In the genomic region with DNA sequence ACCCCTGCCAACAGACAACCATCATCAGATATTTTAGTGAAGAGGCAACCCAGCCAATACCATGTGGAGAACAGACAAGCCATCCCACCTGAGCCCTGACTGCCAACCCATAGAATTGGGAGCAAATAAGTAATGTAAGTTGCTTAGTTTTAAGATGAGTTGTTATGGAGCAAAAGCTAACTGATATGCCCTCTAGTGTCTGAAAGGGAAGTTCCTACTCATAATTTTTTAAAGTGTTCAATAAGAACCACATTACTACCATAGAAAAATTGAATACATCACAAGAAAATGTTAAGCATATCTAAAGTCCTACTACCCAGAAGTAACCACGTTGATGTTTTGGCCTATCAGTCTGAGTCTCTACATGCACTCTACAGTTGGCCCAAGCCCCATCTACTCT, we compare ENCODE assay signal across 15 cellular contexts. TPM values are rescaled to one million over a fixed set of nuclear protein-coding genes. Genes with fewer than 3 reads are reported as not detected.
DNase-seq lines count a peak whose midpoint lies in the region; ATAC-seq, FAIRE-seq and TF ChIP-seq lines count a peak whose summit lies in the region.
"Had no signal": no experiment of that assay in that cellular context is flagged by ENCODE, and none has a peak within 500 bp of the region (broad histone marks: within the 10 kb centered on the region; RNA-seq: fewer than 3 reads in every experiment).

No MANE protein-coding gene starts in this region.

- peak; percentile 54; the same call in 1 of the 3 replicates for ATAC-seq in SK-N-SH treated with all-trans-retinoic acid at 6 μM for 48 hours
- ATAC-seq: left lung had no signal

- no peaks in the 10 kb centered on the region for H4K20me1 ChIP-seq in keratinocyte (ENCODE audit: control insufficient read depth, extremely low read depth, insufficient read depth, low read length)

- H3K4me3 Mint-ChIP-seq in CD14-positive monocyte: no peak overlapping the region
- H3K4me3 Mint-ChIP-seq: activated CD4-positive, alpha-beta memory T cell treated with anti-CD3 and anti-CD28 coated beads, Interleukin-2, amount 10 ng/mL, durations not matched to agents 7 days and 5 days had no signal

- DNase-seq in CD14-positive monocyte (ENCODE audit: low spot score): no peak
- DNase-seq in HCEC 1CT: peak; percentile 38
- DNase-seq in keratinocyte (ENCODE audit: low read depth, low spot score): no peak
- no peak for DNase-seq in H4 (ENCODE audit: low spot score)
- no peak for DNase-seq in NCI-H774 (lab: John Stamatoyannopoulos, UW)
- DNase-seq in caudate nucleus (lab: John Stamatoyannopoulos, UW): no peak
- no peak for DNase-seq in germinal center (ENCODE audit: low spot score)
- DNase-seq: activated CD4-positive, alpha-beta memory T cell treated with anti-CD3 and anti-CD28 coated beads, Interleukin-2, amount 10 ng/mL, durations not matched to agents 7 days and 5 days; DMS79 treated with DMSO at 0.1 percent for 48 hours; erythroblast; left lung; MG63; posterior cingulate gyrus had no signal

- no peaks in the 10 kb centered on the region for H3K9me1 ChIP-seq in keratinocyte (ENCODE audit: control insufficient read depth, extremely low read depth, insufficient read depth, low read length)

- no peak for FAIRE-seq in keratinocyte (lab: Jason Lieb, UNC)

- no peak overlapping the region for H3K4me3 ChIP-seq in keratinocyte (ENCODE audit: control insufficient read depth in 2 of 3, extremely low read depth in 1 of 3, insufficient read depth in 2 of 3, low read depth in 1 of 3, low read length in 3 of 3)
- H3K4me3 ChIP-seq: left lung, MG63, vagina had no signal

- H3K36me3 Mint-ChIP-seq in CD14-positive monocyte: no peaks in the 10 kb centered on the region

- no peaks in the 10 kb centered on the region for H3K79me2 ChIP-seq in keratinocyte (ENCODE audit: control insufficient read depth, insufficient read depth, low read length)

- H3K9me3 Mint-ChIP-seq in CD14-positive monocyte: peaks cover 0 to 8% (median 3%) of the 10 kb centered on the region in 7 donors
- H3K9me3 Mint-ChIP-seq: activated CD4-positive, alpha-beta memory T cell treated with anti-CD3 and anti-CD28 coated beads, Interleukin-2, amount 10 ng/mL, durations not matched to agents 7 days and 5 days had no signal

- no peaks in the 10 kb centered on the region for H3K4me1 ChIP-seq in keratinocyte (ENCODE audit: control insufficient read depth, extremely low read depth, insufficient read depth, low read length)
- H3K4me1 ChIP-seq: left lung, vagina had no signal

- no peaks in the 10 kb centered on the region for H3K4me1 Mint-ChIP-seq in CD14-positive monocyte
- H3K4me1 Mint-ChIP-seq: activated CD4-positive, alpha-beta memory T cell treated with anti-CD3 and anti-CD28 coated beads, Interleukin-2, amount 10 ng/mL, durations not matched to agents 7 days and 5 days had no signal

- TF ChIP-seq CTCF in CD14-positive monocyte (IDR thresholded peaks at IDR 0.05): peak; percentile 36
- peak in 2 of 3 experiments; percentile 18 to 30 for TF ChIP-seq CTCF in keratinocyte (optimal IDR thresholded peaks at IDR 0.05 in 1 of 3, IDR thresholded peaks at IDR 0.05 in 1 of 3, conservative IDR thresholded peaks at IDR 0.05 in 1 of 3; ENCODE audit: extremely low read depth in 1 of 3, insufficient read depth in 2 of 3, low read length in 3 of 3)

- no peak overlapping the region for H3K27ac ChIP-seq in keratinocyte (ENCODE audit: control insufficient read depth, insufficient read depth, low read length)
- H3K27ac ChIP-seq in caudate nucleus (ENCODE audit: low read depth, low read length): no peak overlapping the region
- H3K27ac ChIP-seq: left lung, vagina had no signal

- no peak overlapping the region for H3K27ac Mint-ChIP-seq in CD14-positive monocyte
- H3K27ac Mint-ChIP-seq: activated CD4-positive, alpha-beta memory T cell treated with anti-CD3 and anti-CD28 coated beads, Interleukin-2, amount 10 ng/mL, durations not matched to agents 7 days and 5 days had no signal

- intact Hi-C loops in CD14-positive monocyte (cut with micrococcal nuclease): no loop called here

- no peaks in the 10 kb centered on the region for H3K27me3 ChIP-seq in keratinocyte (ENCODE audit: control insufficient read depth, extremely low read depth, insufficient read depth, low read length)
- H3K27me3 ChIP-seq: left lung, MG63, vagina had no signal

- H3K4me2 ChIP-seq in keratinocyte (ENCODE audit: control insufficient read depth, extremely low read depth, insufficient read depth, low read depth, low read length): no peak overlapping the region

- H2AFZ ChIP-seq in keratinocyte (ENCODE audit: control insufficient read depth, low read length): no peak overlapping the region

- dilution Hi-C loops in keratinocyte (cut with MboI; ENCODE audit: extremely low pct_ligation_motif_present, low sequenced_read_pairs): no loop called here

- H3K9me3 ChIP-seq in keratinocyte (ENCODE audit: control insufficient read depth, low read depth, low read length): no peaks in the 10 kb centered on the region
- H3K9me3 ChIP-seq: left lung, MG63, vagina had no signal

- H3K9ac ChIP-seq in keratinocyte (ENCODE audit: control insufficient read depth, extremely low read depth, insufficient read depth, low read length): no peak overlapping the region

- H3K27me3 Mint-ChIP-seq in CD14-positive monocyte (ENCODE audit: low read depth in 3 of 3): peaks cover 2 to 5% (median 4%) of the 10 kb centered on the region in 3 donors

- H3K36me3 ChIP-seq in keratinocyte (ENCODE audit: control insufficient read depth in 2 of 2, extremely low read depth in 1 of 2, insufficient read depth in 2 of 2, low read length in 2 of 2): no peaks in the 10 kb centered on the region
- H3K36me3 ChIP-seq: left lung, MG63, vagina had no signal

TF ChIP-seq in SK-N-SH treated with all-trans-retinoic acid at 6 μM for 48 hours, 23 proteins besides CTCF, POLR2A, EP300 and RAD21:
- TF ChIP-seq ARNTL (CRISPR knock-in tag; IDR thresholded peaks at IDR 0.05; ENCODE audit: borderline replicate concordance, low read depth): no peak
- TF ChIP-seq ZNF8 (CRISPR knock-in tag; IDR thresholded peaks at IDR 0.05): no peak
- no peak for TF ChIP-seq ZNF70 (CRISPR knock-in tag; IDR thresholded peaks at IDR 0.05)
- TF ChIP-seq ZNF565 (CRISPR knock-in tag; conservative IDR thresholded peaks at IDR 0.05; ENCODE audit: low read depth): no peak
- TF ChIP-seq RARB (CRISPR knock-in tag; IDR thresholded peaks at IDR 0.05): no peak
- TF ChIP-seq GLIS3 (CRISPR knock-in tag; IDR thresholded peaks at IDR 0.05): no peak

RNA-seq across cellular contexts. Expression of a gene that starts 50.8 kb away (rescaled TPM):
- polyA plus RNA-seq in CD14-positive monocyte: 10 to 100 TPM; 62.0 to 65.2 TPM
- 4.2 to 8.1 TPM (median 6.5 TPM) in 3 replicates for polyA plus RNA-seq in keratinocyte
- 3.1 TPM for polyA plus RNA-seq in keratinocyte (2011; ENCODE audit: low read depth)
- polyA plus RNA-seq in keratinocyte (2011; cell fraction: cytosol; rRNA removed): 3.7 and 6.6 TPM in 2 replicates
- polyA plus RNA-seq in keratinocyte (2011; cell fraction: nucleus; rRNA removed): 2.9 and 5.3 TPM in 2 replicates
- polyA plus RNA-seq in keratinocyte (2012; ENCODE audit: low replicate concordance): 5.6 and 7.5 TPM in 2 replicates
- polyA minus RNA-seq in keratinocyte: 5.6 to 13.6 TPM (median 6.0 TPM) in 3 replicates
- polyA minus RNA-seq in keratinocyte (2011; cell fraction: cytosol; rRNA and poly(A)+ RNA removed): 8.6 TPM
- polyA minus RNA-seq in keratinocyte (2011; cell fraction: nucleus; rRNA and poly(A)+ RNA removed): 3.8 and 8.6 TPM in 2 replicates
- 2.9 and 10.0 TPM in 2 replicates for total RNA-seq in H4 (2014; rRNA removed; shearing (Covaris generic))
